In genomic region chrX:154444001-154444754, GRCh38 we compare ENCODE assay signal across 8 cellular contexts. TPM values are rescaled to one million over a fixed set of nuclear protein-coding genes. Genes with fewer than 3 reads are reported as not detected.
A peak's percentile ranks its signal among the peaks of the same experiment; 100 is the strongest.
DNase-seq lines count a peak whose midpoint lies in the region; ATAC-seq and TF ChIP-seq lines count a peak whose summit lies in the region.

A gene with protein sequence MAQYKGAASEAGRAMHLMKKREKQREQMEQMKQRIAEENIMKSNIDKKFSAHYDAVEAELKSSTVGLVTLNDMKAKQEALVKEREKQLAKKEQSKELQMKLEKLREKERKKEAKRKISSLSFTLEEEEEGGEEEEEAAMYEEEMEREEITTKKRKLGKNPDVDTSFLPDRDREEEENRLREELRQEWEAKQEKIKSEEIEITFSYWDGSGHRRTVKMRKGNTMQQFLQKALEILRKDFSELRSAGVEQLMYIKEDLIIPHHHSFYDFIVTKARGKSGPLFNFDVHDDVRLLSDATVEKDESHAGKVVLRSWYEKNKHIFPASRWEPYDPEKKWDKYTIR (plus strand): TSS chrX:154444141. CDS start chrX:154444236, 95 bp downstream.

- TF ChIP-seq EP300 in neural cell (conservative IDR thresholded peaks at IDR 0.05; ENCODE audit: poor library complexity, severe bottlenecking): no peak

- TF ChIP-seq POLR2A in Peyer's patch (IDR thresholded peaks at IDR 0.05): peak in 1 of 2 donors; percentile 66

- peaks cover 0 to 10% (median 3%) of the 10 kb centered on the region in 4 donors for H3K4me1 ChIP-seq in Peyer's patch

- H2AFZ ChIP-seq in neural cell (ENCODE audit: low read depth, low read length): no peak within 1 kb of the TSS

- H3K4me2 ChIP-seq in neural cell (ENCODE audit: low read length): peak within 1 kb of the TSS; percentile 6

- H3K79me2 ChIP-seq in neural cell (replicated peaks; ENCODE audit: insufficient read depth, low read length): peaks cover 6% of the 10 kb centered on the region

- H3K27ac ChIP-seq in Peyer's patch (peak within 1 kb of the TSS; percentile 73 to 87 (median 81)), neural cell (ENCODE audit: low read length) (peak within 1 kb of the TSS; percentile 77)

- TF ChIP-seq RAD21 in neural cell (conservative IDR thresholded peaks at IDR 0.05): no peak

- no peaks in the 10 kb centered on the region for H3F3A ChIP-seq in neural cell (ENCODE audit: insufficient read depth, low read length, poor library complexity, severe bottlenecking)

- peaks cover 0 to 29% (median 0%) of the 10 kb centered on the region in 3 donors for H3K36me3 ChIP-seq in Peyer's patch
- H3K36me3 ChIP-seq in neural cell (ENCODE audit: insufficient read depth, low read length): no peaks in the 10 kb centered on the region

- H3K27me3 ChIP-seq in Peyer's patch (no peaks in the 10 kb centered on the region), neural cell (ENCODE audit: insufficient read depth, low read depth, low read length) (no peaks in the 10 kb centered on the region)

- DNase-seq in C1 segment of cervical spinal cord (lab: John Stamatoyannopoulos, UW) (peak in 11 of 14 donors; percentile 23 to 77 (median 57)), Peyer's patch (peak; percentile 77 to 92 (median 85)), activated gamma-delta T cell (lab: John Stamatoyannopoulos, UW) (peak; percentile 69), fibroblast of the conjunctiva (ENCODE audit: low read depth) (peak; percentile 8), superior temporal gyrus (ENCODE audit: extremely low spot score) (peak; percentile 51)

- ATAC-seq in GM19324 (IDR thresholded peaks at IDR 0.05; ENCODE audit: low FRiP score, unreplicated experiment) (peak; percentile 76), HG03520 (IDR thresholded peaks at IDR 0.05; ENCODE audit: unreplicated experiment) (peak; percentile 57)

- H3K9me3 ChIP-seq in Peyer's patch: no peaks in the 10 kb centered on the region
- H3K9me3 ChIP-seq in neural cell (ENCODE audit: low read length): no peaks in the 10 kb centered on the region

- no peaks in the 10 kb centered on the region for H3K9me2 ChIP-seq in neural cell (ENCODE audit: insufficient read depth, low read length)

- H3K4me3 ChIP-seq in Peyer's patch (peak within 1 kb of the TSS; percentile 43 to 80 (median 60)), neural cell (ENCODE audit: low read length) (peak within 1 kb of the TSS; percentile 71)

- H4K20me1 ChIP-seq in neural cell (ENCODE audit: insufficient read depth): no peaks in the 10 kb centered on the region

- H3K9ac ChIP-seq in neural cell (ENCODE audit: low read length): peak within 1 kb of the TSS; percentile 73

- TF ChIP-seq CTCF in Peyer's patch (IDR thresholded peaks at IDR 0.05) (peak in 3 of 6 experiments; percentile 20 to 43 (median 21)), neural cell (IDR thresholded peaks at IDR 0.05; ENCODE audit: poor library complexity, severe bottlenecking) (no peak)

TF ChIP-seq in neural cell, 6 proteins besides CTCF, POLR2A, EP300 and RAD21:
- TF ChIP-seq TAF1 (IDR thresholded peaks at IDR 0.05; ENCODE audit: low read depth) (no peak), EZH2 (IDR thresholded peaks at IDR 0.05; ENCODE audit: borderline replicate concordance, insufficient read depth, low read length, poor library complexity, severe bottlenecking) (no peak), SMC3 (conservative IDR thresholded peaks at IDR 0.05; ENCODE audit: poor library complexity) (peak; percentile 31), MXI1 (conservative IDR thresholded peaks at IDR 0.05; ENCODE audit: poor library complexity, severe bottlenecking) (peak; percentile 66), POLR2AphosphoS5 (IDR thresholded peaks at IDR 0.05) (peak; percentile 43)
- TF ChIP-seq, protein P1, sequence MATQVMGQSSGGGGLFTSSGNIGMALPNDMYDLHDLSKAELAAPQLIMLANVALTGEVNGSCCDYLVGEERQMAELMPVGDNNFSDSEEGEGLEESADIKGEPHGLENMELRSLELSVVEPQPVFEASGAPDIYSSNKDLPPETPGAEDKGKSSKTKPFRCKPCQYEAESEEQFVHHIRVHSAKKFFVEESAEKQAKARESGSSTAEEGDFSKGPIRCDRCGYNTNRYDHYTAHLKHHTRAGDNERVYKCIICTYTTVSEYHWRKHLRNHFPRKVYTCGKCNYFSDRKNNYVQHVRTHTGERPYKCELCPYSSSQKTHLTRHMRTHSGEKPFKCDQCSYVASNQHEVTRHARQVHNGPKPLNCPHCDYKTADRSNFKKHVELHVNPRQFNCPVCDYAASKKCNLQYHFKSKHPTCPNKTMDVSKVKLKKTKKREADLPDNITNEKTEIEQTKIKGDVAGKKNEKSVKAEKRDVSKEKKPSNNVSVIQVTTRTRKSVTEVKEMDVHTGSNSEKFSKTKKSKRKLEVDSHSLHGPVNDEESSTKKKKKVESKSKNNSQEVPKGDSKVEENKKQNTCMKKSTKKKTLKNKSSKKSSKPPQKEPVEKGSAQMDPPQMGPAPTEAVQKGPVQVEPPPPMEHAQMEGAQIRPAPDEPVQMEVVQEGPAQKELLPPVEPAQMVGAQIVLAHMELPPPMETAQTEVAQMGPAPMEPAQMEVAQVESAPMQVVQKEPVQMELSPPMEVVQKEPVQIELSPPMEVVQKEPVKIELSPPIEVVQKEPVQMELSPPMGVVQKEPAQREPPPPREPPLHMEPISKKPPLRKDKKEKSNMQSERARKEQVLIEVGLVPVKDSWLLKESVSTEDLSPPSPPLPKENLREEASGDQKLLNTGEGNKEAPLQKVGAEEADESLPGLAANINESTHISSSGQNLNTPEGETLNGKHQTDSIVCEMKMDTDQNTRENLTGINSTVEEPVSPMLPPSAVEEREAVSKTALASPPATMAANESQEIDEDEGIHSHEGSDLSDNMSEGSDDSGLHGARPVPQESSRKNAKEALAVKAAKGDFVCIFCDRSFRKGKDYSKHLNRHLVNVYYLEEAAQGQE (IDR thresholded peaks at IDR 0.05; ENCODE audit: borderline replicate concordance): no peak

RNA-seq across cellular contexts. Expression of the gene that starts here (rescaled TPM):
- total RNA-seq in Peyer's patch: 100 to 1,000 TPM in 1 of 4 donors, 10 to 100 TPM in 3; 35.6 to 212 (median 54.6) TPM
- polyA plus RNA-seq in neural cell: 68.3 and 90.4 TPM in 2 replicates
- 23.6 and 28.1 TPM in 2 replicates for polyA minus RNA-seq in neural cell

Comparison
In these comparisons a context has a peak if more than half of its experiments do, and no peak if none do; other contexts are left out.
1. Peak in every context shown above with its lines: DNase-seq, ATAC-seq, H3K4me3 ChIP-seq and H3K27ac ChIP-seq.
2. DNase-seq: peak in every context shown above with its lines; median percentile 85 in Peyer's patch; 69 in activated gamma-delta T cell; 57 in C1 segment of cervical spinal cord; 51 in superior temporal gyrus; 8 in fibroblast of the conjunctiva.